ENCODE assay signal across 1 cellular context in genomic region chr1:226940029-226940805, GRCh38.
TF ChIP-seq lines count a peak whose summit lies in the region.

Gene COQ8A (plus strand): TSS chr1:226940294. CDS start chr1:226961386, 21,092 bp downstream.

TF ChIP-seq in K562, 482 proteins besides CTCF, POLR2A, EP300 and RAD21 (continued from another document and continues in another):
- TF ChIP-seq C11orf30 (IDR thresholded peaks at IDR 0.05; ENCODE audit: low read depth) (no peak), ZFP36 (IDR thresholded peaks at IDR 0.05; ENCODE audit: low read depth, low read length, partially characterized antibody) (peak; percentile 1), HNRNPK (IDR thresholded peaks at IDR 0.05; ENCODE audit: low read depth, low read length, poor library complexity, severe bottlenecking) (no peak), HDAC6 (IDR thresholded peaks at IDR 0.05; ENCODE audit: low read depth, low read length) (no peak), NFE2 (IDR thresholded peaks at IDR 0.05; ENCODE audit: low read depth) (no peak), ZNF3 (CRISPR knock-in tag; IDR thresholded peaks at IDR 0.05) (no peak), RBM14 (IDR thresholded peaks at IDR 0.05; ENCODE audit: borderline replicate concordance, insufficient read depth, low read depth, low read length) (no peak), ARID3B (CRISPR knock-in tag; IDR thresholded peaks at IDR 0.05; ENCODE audit: borderline replicate concordance) (peak; percentile 86; the same call in 1 of the 2 replicates), STAT5B (CRISPR knock-in tag; IDR thresholded peaks at IDR 0.05) (no peak), RBBP5 (IDR thresholded peaks at IDR 0.05; ENCODE audit: borderline replicate concordance, insufficient read depth, low read length, poor library complexity, severe bottlenecking) (peak; percentile 72), THAP7 (CRISPR knock-in tag; IDR thresholded peaks at IDR 0.05) (no peak), ERF (CRISPR knock-in tag; IDR thresholded peaks at IDR 0.05) (no peak; the same call in none of the 2 replicates), GABPB1 (CRISPR knock-in tag; IDR thresholded peaks at IDR 0.05) (0 out of 2 replicates have a peak, but pooled peaks have one; percentile 71), HBP1 (CRISPR knock-in tag; IDR thresholded peaks at IDR 0.05) (peak; percentile 54; the same call in 1 of the 2 replicates), ZNF224 (CRISPR knock-in tag; IDR thresholded peaks at IDR 0.05) (peak; percentile 81; the same call in 1 of the 2 replicates), SMARCA5 (IDR thresholded peaks at IDR 0.05) (no peak), ZBTB26 (CRISPR knock-in tag; IDR thresholded peaks at IDR 0.05) (no peak), NCOA1 (IDR thresholded peaks at IDR 0.05; ENCODE audit: low read depth) (no peak), ETV5 (CRISPR knock-in tag; IDR thresholded peaks at IDR 0.05; ENCODE audit: low read depth) (peak; percentile 48; the same call in 1 of the 2 replicates), POLR2G (IDR thresholded peaks at IDR 0.05; ENCODE audit: low read depth, low read length) (peak; percentile 93), PYGO2 (tag; IDR thresholded peaks at IDR 0.05) (no peak), NELFE (IDR thresholded peaks at IDR 0.05; ENCODE audit: insufficient read depth, insufficient read length) (no peak), TBP (optimal IDR thresholded peaks at IDR 0.05; ENCODE audit: low read depth, low read length) (peak; percentile 84), LARP7 (IDR thresholded peaks at IDR 0.05) (no peak), IFI16 (CRISPR knock-in tag; IDR thresholded peaks at IDR 0.05) (no peak), ZNF444 (CRISPR knock-in tag; IDR thresholded peaks at IDR 0.05) (0 out of 2 replicates have a peak, but pooled peaks have one; percentile 8), ZKSCAN3 (CRISPR knock-in tag; IDR thresholded peaks at IDR 0.05) (no peak), ELF2 (CRISPR knock-in tag; IDR thresholded peaks at IDR 0.05) (no peak), FOXP4 (CRISPR knock-in tag; IDR thresholded peaks at IDR 0.05; ENCODE audit: borderline replicate concordance) (peak; percentile 26; the same call in 1 of the 2 replicates), ZC3H4 (CRISPR knock-in tag; IDR thresholded peaks at IDR 0.05; ENCODE audit: borderline replicate concordance) (no peak), RHOXF2B (CRISPR knock-in tag; conservative IDR thresholded peaks at IDR 0.05) (no peak), PRPF4 (IDR thresholded peaks at IDR 0.05; ENCODE audit: insufficient read depth, low read depth, low read length, poor library complexity, severe bottlenecking) (peak; percentile 1), MLLT1 (IDR thresholded peaks at IDR 0.05) (peak in 1 of 2 experiments; percentile 69; a peak in 1 of 4 replicates), DPF2 (IDR thresholded peaks at IDR 0.05) (no peak), ZBTB1 (CRISPR knock-in tag; IDR thresholded peaks at IDR 0.05; ENCODE audit: borderline replicate concordance, low read depth) (peak; percentile 58), MTA2 (IDR thresholded peaks at IDR 0.05; ENCODE audit: low read depth) (no peak), CUX1 (CRISPR knock-in tag; IDR thresholded peaks at IDR 0.05) (no peak), GATAD2A (IDR thresholded peaks at IDR 0.05) (no peak), MTA3 (IDR thresholded peaks at IDR 0.05; ENCODE audit: borderline replicate concordance) (peak; percentile 70; the same call in 1 of the 2 replicates), SAFB (IDR thresholded peaks at IDR 0.05; ENCODE audit: borderline replicate concordance, low read depth, low read length) (no peak), NR2C2 (CRISPR knock-in tag; IDR thresholded peaks at IDR 0.05) (no peak), NR2C2 (tag; IDR thresholded peaks at IDR 0.05) (peak; percentile 83), ZNF408 (CRISPR knock-in tag; IDR thresholded peaks at IDR 0.05; ENCODE audit: low read depth) (no peak), ZNF785 (CRISPR knock-in tag; IDR thresholded peaks at IDR 0.05) (no peak), NFIC (IDR thresholded peaks at IDR 0.05) (no peak), YBX1 (IDR thresholded peaks at IDR 0.05) (no peak), TRIM28 (IDR thresholded peaks at IDR 0.05) (no peak), CGGBP1 (CRISPR knock-in tag; IDR thresholded peaks at IDR 0.05) (no peak), MIER1 (IDR thresholded peaks at IDR 0.05; ENCODE audit: low read depth) (no peak), ZNF764 (CRISPR knock-in tag; IDR thresholded peaks at IDR 0.05; ENCODE audit: low read depth) (no peak), POLR2AphosphoS5 (IDR thresholded peaks at IDR 0.05; ENCODE audit: control insufficient read depth, insufficient read depth, low read depth, low read length) (no peak), COPS2 (conservative IDR thresholded peaks at IDR 0.05) (no peak), TCF7 (IDR thresholded peaks at IDR 0.05; ENCODE audit: borderline replicate concordance) (no peak), KDM4B (IDR thresholded peaks at IDR 0.05; ENCODE audit: borderline replicate concordance in 2 of 2, low read depth in 1 of 2) (no peak), PHB (CRISPR knock-in tag; IDR thresholded peaks at IDR 0.05) (no peak)
